In genomic region chr6:26233608-26234420, GRCh38 we compare ENCODE assay signal across 1 cellular context.
TF ChIP-seq lines count a peak whose summit lies in the region.

No MANE protein-coding gene starts in this region.

TF ChIP-seq in K562, 482 proteins besides CTCF, POLR2A, EP300 and RAD21 (continued from another document and continues in another):
- TF ChIP-seq ZHX1 (conservative IDR thresholded peaks at IDR 0.05; ENCODE audit: low read length) (no peak; the same call in 1 of the 2 replicates), ZBTB7A (IDR thresholded peaks at IDR 0.05; ENCODE audit: borderline replicate concordance, control insufficient read depth, low read depth, low read length) (no peak), ZNF79 (CRISPR knock-in tag; IDR thresholded peaks at IDR 0.05; ENCODE audit: low read depth) (no peak), FOXO4 (CRISPR knock-in tag; IDR thresholded peaks at IDR 0.05) (no peak), MTA3 (IDR thresholded peaks at IDR 0.05; ENCODE audit: borderline replicate concordance) (peak; percentile 54), LARP7 (IDR thresholded peaks at IDR 0.05) (no peak), ZNF639 (CRISPR knock-in tag; conservative IDR thresholded peaks at IDR 0.05 in 1 of 2, IDR thresholded peaks at IDR 0.05 in 1 of 2) (no peak; a peak in 1 of 4 replicates), PHTF2 (CRISPR knock-in tag; IDR thresholded peaks at IDR 0.05) (no peak), MYBL2 (IDR thresholded peaks at IDR 0.05; ENCODE audit: low read depth) (peak; percentile 71), MYBL2 (CRISPR knock-in tag; IDR thresholded peaks at IDR 0.05; ENCODE audit: borderline replicate concordance) (no peak), ZNF239 (CRISPR knock-in tag; IDR thresholded peaks at IDR 0.05) (no peak), SIX5 (IDR thresholded peaks at IDR 0.05; ENCODE audit: borderline replicate concordance in 1 of 2, insufficient read depth in 1 of 2, low read depth in 1 of 2, low read length in 2 of 2) (no peak), TCF7 (IDR thresholded peaks at IDR 0.05; ENCODE audit: borderline replicate concordance) (no peak), ZNF780A (CRISPR knock-in tag; IDR thresholded peaks at IDR 0.05) (no peak), E2F3 (CRISPR knock-in tag; IDR thresholded peaks at IDR 0.05) (0 out of 2 replicates have a peak, but pooled peaks have one; percentile 56), ESRRB (CRISPR knock-in tag; IDR thresholded peaks at IDR 0.05; ENCODE audit: borderline replicate concordance) (0 out of 2 replicates have a peak, but pooled peaks have one; percentile 68), HBP1 (CRISPR knock-in tag; IDR thresholded peaks at IDR 0.05) (no peak), ZFP30 (CRISPR knock-in tag; IDR thresholded peaks at IDR 0.05; ENCODE audit: borderline replicate concordance) (no peak), NCOA2 (IDR thresholded peaks at IDR 0.05; ENCODE audit: partially characterized antibody in 2 of 2) (no peak), ZNF511 (CRISPR knock-in tag; IDR thresholded peaks at IDR 0.05) (peak; percentile 26; the same call in 1 of the 2 replicates), TFAM (CRISPR knock-in tag; conservative IDR thresholded peaks at IDR 0.05) (no peak), C11orf30 (IDR thresholded peaks at IDR 0.05; ENCODE audit: low read depth) (no peak), KAT8 (IDR thresholded peaks at IDR 0.05; ENCODE audit: low read depth) (no peak), ZSCAN29 (IDR thresholded peaks at IDR 0.05) (no peak), ZNF512 (tag; IDR thresholded peaks at IDR 0.05) (no peak), STAT5B (CRISPR knock-in tag; IDR thresholded peaks at IDR 0.05) (no peak), ZNF766 (CRISPR knock-in tag; conservative IDR thresholded peaks at IDR 0.05) (peak; percentile 49; the same call in 1 of the 2 replicates), KAT7 (CRISPR knock-in tag; IDR thresholded peaks at IDR 0.05; ENCODE audit: borderline replicate concordance) (peak; percentile 71; the same call in 1 of the 2 replicates), CBX5 (IDR thresholded peaks at IDR 0.05; ENCODE audit: borderline replicate concordance, low read depth) (no peak), ZNF146 (CRISPR knock-in tag; IDR thresholded peaks at IDR 0.05; ENCODE audit: unreplicated experiment) (no peak), SMAD2 (IDR thresholded peaks at IDR 0.05; ENCODE audit: low read depth, low read length) (no peak), MCM7 (IDR thresholded peaks at IDR 0.05) (no peak), PTTG1 (tag; IDR thresholded peaks at IDR 0.05; ENCODE audit: low read depth) (no peak), SMARCB1 (IDR thresholded peaks at IDR 0.05; ENCODE audit: insufficient read length, low read depth) (no peak), TCF3 (CRISPR knock-in tag; IDR thresholded peaks at IDR 0.05) (no peak), GTF3C2 (IDR thresholded peaks at IDR 0.05; ENCODE audit: borderline replicate concordance, extremely low read depth, insufficient read length) (no peak), CHAMP1 (IDR thresholded peaks at IDR 0.05) (0 out of 2 replicates have a peak, but pooled peaks have one; percentile 26), SIRT6 (IDR thresholded peaks at IDR 0.05; ENCODE audit: low read depth, low read length) (peak; percentile 27), HCFC1 (IDR thresholded peaks at IDR 0.05; ENCODE audit: low read depth, low read length) (no peak), OTX1 (CRISPR knock-in tag; IDR thresholded peaks at IDR 0.05) (peak; percentile 53; the same call in 1 of the 2 replicates), ZNF134 (CRISPR knock-in tag; conservative IDR thresholded peaks at IDR 0.05) (no peak; the same call in 1 of the 2 replicates), ZBTB17 (CRISPR knock-in tag; IDR thresholded peaks at IDR 0.05) (peak; percentile 70; the same call in 1 of the 2 replicates), CTCFL (IDR thresholded peaks at IDR 0.05; ENCODE audit: borderline replicate concordance, insufficient read depth, low read depth, low read length, poor library complexity, severe bottlenecking) (no peak), MTF1 (CRISPR knock-in tag; IDR thresholded peaks at IDR 0.05; ENCODE audit: borderline replicate concordance) (no peak), SFPQ (IDR thresholded peaks at IDR 0.05; ENCODE audit: low read depth, low read length) (no peak)
